Comparison of ENCODE assay signal across 10 cellular contexts in the genomic region with DNA sequence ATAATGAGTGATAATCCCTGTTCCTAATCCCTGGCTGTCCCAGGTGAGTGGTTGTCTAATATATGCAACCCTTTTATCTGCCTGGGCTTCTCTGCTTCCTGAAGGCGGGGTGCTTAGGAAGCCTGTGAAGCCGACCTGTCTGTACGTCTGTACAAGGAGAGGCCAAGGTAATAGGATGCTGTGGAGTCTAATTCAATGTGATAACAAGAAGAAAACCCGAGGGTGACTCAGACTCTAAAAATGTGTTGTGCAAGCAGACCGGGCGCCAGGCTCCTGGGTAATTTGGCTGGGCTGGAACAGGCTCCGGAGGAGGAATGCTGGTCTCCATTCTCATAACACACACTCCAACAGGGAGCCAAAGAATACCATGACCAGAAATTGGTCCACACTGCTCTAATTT. TPM values are rescaled to one million over a fixed set of nuclear protein-coding genes. Genes with fewer than 3 reads are reported as not detected.
DNase-seq lines count a peak whose midpoint lies in the region; ATAC-seq and TF ChIP-seq lines count a peak whose summit lies in the region.
"Had no signal": no experiment of that assay in that cellular context is flagged by ENCODE, and none has a peak within 500 bp of the region (broad histone marks: within the 10 kb centered on the region; RNA-seq: fewer than 3 reads in every experiment).

No MANE protein-coding gene starts in this region.

- DNase-seq in HS-27A (ENCODE audit: low read depth) (peak; percentile 65), amniotic epithelial cell (ENCODE audit: low read depth) (peak; percentile 93), islet precursor cell (peak; percentile 96), thyroid gland (peak; percentile 37 to 63)
- no peak for DNase-seq in effector memory CD4-positive, alpha-beta T cell
- DNase-seq: MM.1S; stimulated activated CD4-positive, alpha-beta T cell treated with anti-CD3 and anti-CD28 coated beads, Interleukin-4, amount 100 ng/mL, for 4 hours had no signal

- no peak for TF ChIP-seq POLR2A in thyroid gland (IDR thresholded peaks at IDR 0.05)
- no peak for TF ChIP-seq POLR2A in GM18505 (IDR thresholded peaks at IDR 0.05; ENCODE audit: borderline replicate concordance, extremely low read depth, insufficient read depth, insufficient read length)

- H3K4me1 ChIP-seq in thyroid gland: no peaks in the 10 kb centered on the region
- H3K4me1 ChIP-seq in effector memory CD4-positive, alpha-beta T cell (ENCODE audit: control insufficient read depth, insufficient read depth, low read length, poor library complexity, severe bottlenecking): peaks cover 4% of the 10 kb centered on the region

- ATAC-seq in HG02623 (IDR thresholded peaks at IDR 0.05; ENCODE audit: unreplicated experiment): no peak
- ATAC-seq in HG02588 (IDR thresholded peaks at IDR 0.05; ENCODE audit: unreplicated experiment): no peak
- ATAC-seq in GM18505 (IDR thresholded peaks at IDR 0.05; ENCODE audit: unreplicated experiment): no peak

- H3K27me3 ChIP-seq in thyroid gland: no peaks in the 10 kb centered on the region
- no peaks in the 10 kb centered on the region for H3K27me3 ChIP-seq in effector memory CD4-positive, alpha-beta T cell (replicated peaks; ENCODE audit: control insufficient read depth, insufficient read depth, low read length, poor library complexity, severe bottlenecking)

- intact Hi-C loops in thyroid gland (cut with DNase I): no loop called here

- TF ChIP-seq CTCF in thyroid gland (IDR thresholded peaks at IDR 0.05): no peak

- 44 to 49% methylated on average over 7 of the region's 7 CpGs for WGBS in thyroid gland, 2 donors

- H3K4me3 ChIP-seq in thyroid gland (replicated peaks in 1 of 3): no peak overlapping the region
- no peak overlapping the region for H3K4me3 ChIP-seq in effector memory CD4-positive, alpha-beta T cell (ENCODE audit: insufficient read depth, low read depth, low read length, poor library complexity, severe bottlenecking)

- H3K36me3 ChIP-seq in thyroid gland: no peaks in the 10 kb centered on the region
- no peaks in the 10 kb centered on the region for H3K36me3 ChIP-seq in effector memory CD4-positive, alpha-beta T cell (ENCODE audit: control insufficient read depth, insufficient read depth, low read length)

- H3K9me3 ChIP-seq in thyroid gland: no peaks in the 10 kb centered on the region
- H3K9me3 ChIP-seq in effector memory CD4-positive, alpha-beta T cell (ENCODE audit: control insufficient read depth, low read length): no peaks in the 10 kb centered on the region

- no peak overlapping the region for H3K27ac ChIP-seq in thyroid gland
- H3K27ac ChIP-seq in effector memory CD4-positive, alpha-beta T cell (ENCODE audit: insufficient read depth, low read length, poor library complexity, severe bottlenecking): no peak overlapping the region

RNA-seq across cellular contexts. Expression of gene THNSL1, which starts 43.6 kb away (rescaled TPM):
- total RNA-seq in thyroid gland: 10 to 100 TPM in 1 of 4 donors, 1 to 10 TPM in 3; 5.8 to 10.1 (median 8.2) TPM

RNA-seq across cellular contexts. Expression of gene ENKUR, which starts 44.0 kb away (rescaled TPM):
- under 1 TPM in 2 of 4 donors, not detected in 2; 0.33 to 0.73 TPM for total RNA-seq in thyroid gland

Comparison
In these comparisons a context has a peak if more than half of its experiments do, and no peak if none do; other contexts are left out.
1. DNase-seq: peak in HS-27A (single experiment), amniotic epithelial cell (single experiment), islet precursor cell (single experiment) and thyroid gland (2 of 2); none in effector memory CD4-positive, alpha-beta T cell (0 of 3).